Comparison of ENCODE assay signal across 1 cellular context in the genomic region with DNA sequence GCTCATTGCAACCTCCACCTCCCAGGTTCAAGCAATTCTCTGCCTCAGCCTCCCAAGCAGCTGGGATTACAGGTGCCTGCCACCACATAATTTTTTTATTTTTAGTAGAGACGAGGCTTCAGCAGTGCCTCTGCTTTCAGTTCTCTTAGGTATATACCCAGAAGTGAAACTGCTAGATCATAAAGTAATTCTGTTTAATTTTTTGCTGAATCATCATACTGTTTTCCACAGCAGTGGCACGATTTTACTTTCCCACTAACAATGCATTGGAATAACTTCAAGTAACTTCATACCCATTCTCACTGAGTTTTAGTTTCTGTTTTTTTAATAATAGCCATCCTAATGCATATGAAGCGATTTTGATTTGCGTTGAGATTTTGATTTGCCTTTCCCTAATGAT.
TF ChIP-seq lines count a peak whose summit lies in the region.

No MANE protein-coding gene starts in this region.

TF ChIP-seq in K562, 482 proteins besides CTCF, POLR2A, EP300 and RAD21 (continued from another document):
- TF ChIP-seq, protein P1, sequence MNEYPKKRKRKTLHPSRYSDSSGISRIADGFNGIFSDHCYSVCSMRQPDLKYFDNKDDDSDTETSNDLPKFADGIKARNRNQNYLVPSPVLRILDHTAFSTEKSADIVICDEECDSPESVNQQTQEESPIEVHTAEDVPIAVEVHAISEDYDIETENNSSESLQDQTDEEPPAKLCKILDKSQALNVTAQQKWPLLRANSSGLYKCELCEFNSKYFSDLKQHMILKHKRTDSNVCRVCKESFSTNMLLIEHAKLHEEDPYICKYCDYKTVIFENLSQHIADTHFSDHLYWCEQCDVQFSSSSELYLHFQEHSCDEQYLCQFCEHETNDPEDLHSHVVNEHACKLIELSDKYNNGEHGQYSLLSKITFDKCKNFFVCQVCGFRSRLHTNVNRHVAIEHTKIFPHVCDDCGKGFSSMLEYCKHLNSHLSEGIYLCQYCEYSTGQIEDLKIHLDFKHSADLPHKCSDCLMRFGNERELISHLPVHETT (CRISPR knock-in tag; conservative IDR thresholded peaks at IDR 0.05 in 1 of 2, IDR thresholded peaks at IDR 0.05 in 1 of 2): no peak
- TF ChIP-seq MAFF (IDR thresholded peaks at IDR 0.05; ENCODE audit: low read length) (peak; percentile 74), ZC3H11A (IDR thresholded peaks at IDR 0.05; ENCODE audit: low read depth, low read length) (no peak), ETV6 (IDR thresholded peaks at IDR 0.05; ENCODE audit: borderline replicate concordance in 1 of 2, low read depth in 2 of 2, low read length in 1 of 2) (no peak), ETV6 (CRISPR knock-in tag; IDR thresholded peaks at IDR 0.05; ENCODE audit: borderline replicate concordance) (no peak), HDAC3 (IDR thresholded peaks at IDR 0.05; ENCODE audit: borderline replicate concordance, partially characterized antibody) (no peak), ZNF764 (CRISPR knock-in tag; IDR thresholded peaks at IDR 0.05; ENCODE audit: low read depth) (no peak), FOXJ2 (tag; IDR thresholded peaks at IDR 0.05) (no peak)
